Comparison of ENCODE assay signal across 22 cellular contexts in the genomic region with DNA sequence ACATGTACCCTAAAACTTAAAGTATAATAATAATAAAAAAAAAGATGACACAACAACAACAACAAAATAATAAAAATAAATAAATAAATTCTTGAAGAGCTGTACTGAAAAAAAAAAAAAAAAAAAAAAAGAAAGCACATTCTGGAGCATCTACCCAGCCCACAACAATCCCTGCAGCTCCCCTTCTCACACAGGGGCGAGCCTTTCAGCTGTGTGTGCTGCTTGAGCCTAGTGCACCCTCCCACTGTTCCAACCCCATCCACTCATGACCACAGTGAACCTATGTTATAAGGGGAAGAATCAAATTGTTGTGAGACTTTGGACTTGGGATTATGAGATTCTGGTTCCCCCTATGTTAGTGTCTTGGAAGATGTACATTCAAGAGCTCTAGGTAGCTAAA.
A peak's percentile ranks its signal among the peaks of the same experiment; 100 is the strongest.
DNase-seq lines count a peak whose midpoint lies in the region; ATAC-seq and TF ChIP-seq lines count a peak whose summit lies in the region.
"Had no signal": no experiment of that assay in that cellular context is flagged by ENCODE, and none has a peak within 500 bp of the region (broad histone marks: within the 10 kb centered on the region; RNA-seq: fewer than 3 reads in every experiment).

No MANE protein-coding gene starts in this region.

- H3K4ac ChIP-seq in neuronal stem cell (ENCODE audit: low read length) = no peak overlapping the region

- no peak overlapping the region for H2AFZ ChIP-seq in GM23338
- no peak overlapping the region for H2AFZ ChIP-seq in hepatocyte
- H2AFZ ChIP-seq in neuronal stem cell (ENCODE audit: low read length) = no peak overlapping the region
- H2AFZ ChIP-seq: GM23248 had no signal

- no peak overlapping the region for H4K91ac ChIP-seq in neuronal stem cell (ENCODE audit: low read depth, low read length, poor library complexity)

- H3K9me2 ChIP-seq in GM23338 (ENCODE audit: insufficient read depth) = no peaks in the 10 kb centered on the region
- H3K9me2 ChIP-seq in hepatocyte (replicated peaks; ENCODE audit: insufficient read depth) = no peaks in the 10 kb centered on the region

- H3K4me2 ChIP-seq in GM23338 = no peak overlapping the region
- H3K4me2 ChIP-seq in hepatocyte = no peak overlapping the region
- H3K4me2 ChIP-seq in neuronal stem cell (ENCODE audit: insufficient read depth, low read length, poor library complexity, severe bottlenecking) = no peak overlapping the region
- H3K4me2 ChIP-seq: BLaER1 had no signal

- no peak overlapping the region for H2AK5ac ChIP-seq in neuronal stem cell (ENCODE audit: low read depth, low read length)

- no peak overlapping the region for H3K14ac ChIP-seq in neuronal stem cell (ENCODE audit: low read length)

- DNase-seq in GM23338 (ENCODE audit: low spot score) = no peak
- no peak for DNase-seq in WTC11 (ENCODE audit: low spot score)
- no peak for DNase-seq in hepatocyte (ENCODE audit: low spot score)
- DNase-seq in neuronal stem cell (ENCODE audit: low spot score) = no peak
- DNase-seq in activated CD4-positive, alpha-beta memory T cell treated with anti-CD3 and anti-CD28 coated beads, Interleukin-2, amount 10 ng/mL, durations not matched to agents 7 days and 5 days = no peak
- DNase-seq in left cardiac atrium = no peak
- no peak for DNase-seq in foreskin melanocyte
- no peak for DNase-seq in OCI-M2 (lab: John Stamatoyannopoulos, UW; ENCODE audit: unreplicated experiment)
- DNase-seq: CD4-positive, CD25-positive, alpha-beta regulatory T cell; CD8-positive, alpha-beta T cell; DMS 273 treated with DMSO at 0.1 percent for 48 hours; DMS79; EL; GDM1; GM23248; HCEC 1CT had no signal

- TF ChIP-seq CTCF in GM23338 (conservative IDR thresholded peaks at IDR 0.05; ENCODE audit: low read depth in 2 of 2) (no peak), WTC11 (IDR thresholded peaks at IDR 0.05) (no peak), hepatocyte (IDR thresholded peaks at IDR 0.05; ENCODE audit: poor library complexity) (no peak)

- peak overlapping the region; percentile 93 for H2BK12ac ChIP-seq in neuronal stem cell (ENCODE audit: low read length)

- no peak for ATAC-seq in GM23338
- peak; percentile 58 for ATAC-seq in WTC11
- ATAC-seq in left cardiac atrium = no peak
- ATAC-seq: CD8-positive, alpha-beta T cell; GM12878 had no signal

- 97% methylated on average over 1 of the region's 1 CpG for WGBS in hepatocyte (ENCODE audit: low lambda C conversion rate, missing lambda C conversion rate)
- WGBS in neuronal stem cell (ENCODE audit: extremely low coverage in 2 of 2, insufficient read length in 2 of 2, insufficient replicate concordance in 1 of 2), 2 donors = no CpG with 5 or more reads among the region's 1 CpG

- H3K9me3 ChIP-seq in hepatocyte (ENCODE audit: low read depth) = no peaks in the 10 kb centered on the region
- H3K9me3 ChIP-seq in neuronal stem cell (replicated peaks in 1 of 2; ENCODE audit: control insufficient read depth in 2 of 2, insufficient read depth in 1 of 2, low read depth in 1 of 2, low read length in 2 of 2) = no peaks in the 10 kb centered on the region
- H3K9me3 ChIP-seq: BLaER1, Caco-2 had no signal

- H3K36me3 ChIP-seq in GM23338 (ENCODE audit: insufficient read depth) = no peaks in the 10 kb centered on the region
- no peaks in the 10 kb centered on the region for H3K36me3 ChIP-seq in hepatocyte (replicated peaks; ENCODE audit: insufficient read depth, low read depth)
- no peaks in the 10 kb centered on the region for H3K36me3 ChIP-seq in neuronal stem cell (replicated peaks in 1 of 2; ENCODE audit: control insufficient read depth in 2 of 2, insufficient read depth in 2 of 2, low read length in 2 of 2)
- H3K36me3 ChIP-seq: BLaER1 had no signal

- H4K20me1 ChIP-seq in GM23338 (replicated peaks; ENCODE audit: insufficient read depth) = no peaks in the 10 kb centered on the region
- H4K20me1 ChIP-seq in hepatocyte (ENCODE audit: insufficient read depth, poor library complexity, severe bottlenecking) = no peaks in the 10 kb centered on the region
- H4K20me1 ChIP-seq: BLaER1 had no signal

- no peak overlapping the region for H2BK120ac ChIP-seq in neuronal stem cell (ENCODE audit: low read depth, low read length)

- H3K23ac ChIP-seq in neuronal stem cell (ENCODE audit: low read depth, low read length, poor library complexity) = no peak overlapping the region

- POLR2A ChIA-PET in WTC11 (lab: Charles Lee) = no interaction called here
- POLR2A ChIA-PET in activated CD4-positive, alpha-beta memory T cell treated with anti-CD3 and anti-CD28 coated beads, Interleukin-2, amount 10 ng/mL, durations not matched to agents 7 days and 5 days (lab: Charles Lee) = no interaction called here

- H3K27ac Mint-ChIP-seq in GM23338 = peak overlapping the region; percentile 47; the same call in 1 of the 2 replicates
- H3K27ac Mint-ChIP-seq in WTC11 = peak overlapping the region; percentile 31
- no peak overlapping the region for H3K27ac Mint-ChIP-seq in activated CD4-positive, alpha-beta memory T cell treated with anti-CD3 and anti-CD28 coated beads, Interleukin-2, amount 10 ng/mL, durations not matched to agents 7 days and 5 days
- H3K27ac Mint-ChIP-seq: B cell; CD4-positive, CD25-positive, alpha-beta regulatory T cell; CD8-positive, alpha-beta T cell had no signal

- H4K8ac ChIP-seq in neuronal stem cell (ENCODE audit: low read depth, low read length) = no peak overlapping the region

- peak overlapping the region; percentile 83 for H3K27ac ChIP-seq in GM23338 (ENCODE audit: low read depth)
- H3K27ac ChIP-seq in hepatocyte = peak overlapping the region; percentile 94
- H3K27ac ChIP-seq in neuronal stem cell (replicated peaks; ENCODE audit: low read length) = no peak overlapping the region
- H3K27ac ChIP-seq: 22Rv1, BLaER1, C4-2B, GM23248 had no signal

- no peaks in the 10 kb centered on the region; the same call in 1 of the 2 replicates for H3F3A ChIP-seq in GM23338 (replicated peaks; ENCODE audit: low read depth)

- no peaks in the 10 kb centered on the region for H3K79me1 ChIP-seq in neuronal stem cell (ENCODE audit: low read depth, low read length)

- H3K9me3 Mint-ChIP-seq in GM23338 (no peaks in the 10 kb centered on the region; the same call in none of the 3 replicates), WTC11 (no peaks in the 10 kb centered on the region; the same call in 1 of the 2 replicates)
- no peaks in the 10 kb centered on the region for H3K9me3 Mint-ChIP-seq in activated CD4-positive, alpha-beta memory T cell treated with anti-CD3 and anti-CD28 coated beads, Interleukin-2, amount 10 ng/mL, durations not matched to agents 7 days and 5 days
- H3K9me3 Mint-ChIP-seq: CD8-positive, alpha-beta T cell had no signal

- H2BK15ac ChIP-seq in neuronal stem cell (ENCODE audit: low read length) = no peak overlapping the region

- H3K4me1 Mint-ChIP-seq in GM23338 (peaks cover 20% of the 10 kb centered on the region; the same call in 2 of the 3 replicates), WTC11 (peaks cover 25% of the 10 kb centered on the region)
- no peaks in the 10 kb centered on the region for H3K4me1 Mint-ChIP-seq in activated CD4-positive, alpha-beta memory T cell treated with anti-CD3 and anti-CD28 coated beads, Interleukin-2, amount 10 ng/mL, durations not matched to agents 7 days and 5 days
- H3K4me1 Mint-ChIP-seq: B cell; CD4-positive, CD25-positive, alpha-beta regulatory T cell had no signal

- H3K27me3 Mint-ChIP-seq in GM23338 (ENCODE audit: insufficient read depth, low read depth, poor library complexity) = no peaks in the 10 kb centered on the region
- H3K27me3 Mint-ChIP-seq in WTC11 (ENCODE audit: low read depth) = peaks cover 9% of the 10 kb centered on the region
- peaks cover 2% of the 10 kb centered on the region for H3K27me3 Mint-ChIP-seq in activated CD4-positive, alpha-beta memory T cell treated with anti-CD3 and anti-CD28 coated beads, Interleukin-2, amount 10 ng/mL, durations not matched to agents 7 days and 5 days

- H3K4me3 ChIP-seq in GM23338 (no peak overlapping the region), hepatocyte (no peak overlapping the region), neuronal stem cell (ENCODE audit: low read length in 2 of 2) (no peak overlapping the region)
- H3K4me3 ChIP-seq: BLaER1, GM12878, GM23248 had no signal

- H3K36me3 Mint-ChIP-seq in GM23338 (ENCODE audit: low read depth) (no peaks in the 10 kb centered on the region; the same call in 2 of the 3 replicates), WTC11 (no peaks in the 10 kb centered on the region)
- H3K36me3 Mint-ChIP-seq in activated CD4-positive, alpha-beta memory T cell treated with anti-CD3 and anti-CD28 coated beads, Interleukin-2, amount 10 ng/mL, durations not matched to agents 7 days and 5 days (ENCODE audit: low read depth) = no peaks in the 10 kb centered on the region
- H3K36me3 Mint-ChIP-seq: CD4-positive, CD25-positive, alpha-beta regulatory T cell; CD8-positive, alpha-beta T cell had no signal

- CTCF ChIA-PET in WTC11 (lab: Charles Lee) = interaction anchor here (1.1 kb wide), 1 partner anchor 73 kb away, joined by 8 read pairs; no protein-coding TSS in a partner anchor
- CTCF ChIA-PET in activated CD4-positive, alpha-beta memory T cell treated with anti-CD3 and anti-CD28 coated beads, Interleukin-2, amount 10 ng/mL, durations not matched to agents 7 days and 5 days (lab: Charles Lee) = no interaction called here

- peaks cover 20% of the 10 kb centered on the region for H3K4me1 ChIP-seq in GM23338 (ENCODE audit: insufficient read depth)
- H3K4me1 ChIP-seq in hepatocyte (ENCODE audit: insufficient read depth) = peaks cover 19% of the 10 kb centered on the region
- H3K4me1 ChIP-seq in neuronal stem cell (ENCODE audit: control insufficient read depth in 2 of 2, insufficient read depth in 1 of 2, low read depth in 1 of 2, low read length in 2 of 2) = peaks cover 0 to 3% of the 10 kb centered on the region in 2 donors
- H3K4me1 ChIP-seq: BLaER1 had no signal

- H3K27me3 ChIP-seq in GM23338 (ENCODE audit: insufficient read depth) (no peaks in the 10 kb centered on the region), hepatocyte (no peaks in the 10 kb centered on the region), neuronal stem cell (ENCODE audit: control insufficient read depth in 3 of 3, insufficient read depth in 3 of 3, low read depth in 1 of 3, low read length in 3 of 3) (no peaks in the 10 kb centered on the region)
- H3K27me3 ChIP-seq: BLaER1 had no signal

- no peak overlapping the region for H3K4me3 Mint-ChIP-seq in GM23338
- no peak overlapping the region for H3K4me3 Mint-ChIP-seq in WTC11
- H3K4me3 Mint-ChIP-seq in activated CD4-positive, alpha-beta memory T cell treated with anti-CD3 and anti-CD28 coated beads, Interleukin-2, amount 10 ng/mL, durations not matched to agents 7 days and 5 days = no peak overlapping the region
- H3K4me3 Mint-ChIP-seq: B cell; CD4-positive, CD25-positive, alpha-beta regulatory T cell; CD8-positive, alpha-beta T cell had no signal

- no peak overlapping the region for H2BK5ac ChIP-seq in neuronal stem cell (ENCODE audit: low read length)

- peak overlapping the region; percentile 71 for H3K18ac ChIP-seq in neuronal stem cell (ENCODE audit: low read length)

- intact Hi-C loops in left cardiac atrium (cut with DNase I) = no loop called here

- no peak overlapping the region for H3K9ac ChIP-seq in neuronal stem cell (ENCODE audit: low read depth, low read length, poor library complexity)
- H3K9ac ChIP-seq: BLaER1, GM23248 had no signal

- no peaks in the 10 kb centered on the region for H3K79me2 ChIP-seq in GM23338 (replicated peaks; ENCODE audit: insufficient read depth)
- H3K79me2 ChIP-seq in hepatocyte = no peaks in the 10 kb centered on the region
